1 cellular context compared by ENCODE assay signal in genomic region chr17:2137342-2138098, GRCh38.
A peak's percentile ranks its signal among the peaks of the same experiment; 100 is the strongest.
TF ChIP-seq lines count a peak whose summit lies in the region.

No MANE protein-coding gene starts in this region.

TF ChIP-seq in GM12878, 131 proteins besides CTCF, POLR2A, EP300 and RAD21 (continued from another document):
- TF ChIP-seq, protein P1, sequence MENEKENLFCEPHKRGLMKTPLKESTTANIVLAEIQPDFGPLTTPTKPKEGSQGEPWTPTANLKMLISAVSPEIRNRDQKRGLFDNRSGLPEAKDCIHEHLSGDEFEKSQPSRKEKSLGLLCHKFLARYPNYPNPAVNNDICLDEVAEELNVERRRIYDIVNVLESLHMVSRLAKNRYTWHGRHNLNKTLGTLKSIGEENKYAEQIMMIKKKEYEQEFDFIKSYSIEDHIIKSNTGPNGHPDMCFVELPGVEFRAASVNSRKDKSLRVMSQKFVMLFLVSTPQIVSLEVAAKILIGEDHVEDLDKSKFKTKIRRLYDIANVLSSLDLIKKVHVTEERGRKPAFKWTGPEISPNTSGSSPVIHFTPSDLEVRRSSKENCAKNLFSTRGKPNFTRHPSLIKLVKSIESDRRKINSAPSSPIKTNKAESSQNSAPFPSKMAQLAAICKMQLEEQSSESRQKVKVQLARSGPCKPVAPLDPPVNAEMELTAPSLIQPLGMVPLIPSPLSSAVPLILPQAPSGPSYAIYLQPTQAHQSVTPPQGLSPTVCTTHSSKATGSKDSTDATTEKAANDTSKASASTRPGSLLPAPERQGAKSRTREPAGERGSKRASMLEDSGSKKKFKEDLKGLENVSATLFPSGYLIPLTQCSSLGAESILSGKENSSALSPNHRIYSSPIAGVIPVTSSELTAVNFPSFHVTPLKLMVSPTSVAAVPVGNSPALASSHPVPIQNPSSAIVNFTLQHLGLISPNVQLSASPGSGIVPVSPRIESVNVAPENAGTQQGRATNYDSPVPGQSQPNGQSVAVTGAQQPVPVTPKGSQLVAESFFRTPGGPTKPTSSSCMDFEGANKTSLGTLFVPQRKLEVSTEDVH (IDR thresholded peaks at IDR 0.05; ENCODE audit: low read depth, partially characterized antibody): no peak
- no peak for TF ChIP-seq NRF1 (conservative IDR thresholded peaks at IDR 0.05; ENCODE audit: low read depth, low read length)
- TF ChIP-seq ELK1 (IDR thresholded peaks at IDR 0.05; ENCODE audit: low read depth, low read length): no peak
- 0 out of 2 replicates have a peak, but pooled peaks have one; percentile 11 for TF ChIP-seq ATF7 (IDR thresholded peaks at IDR 0.05; ENCODE audit: low read depth)
- TF ChIP-seq, protein P2, sequence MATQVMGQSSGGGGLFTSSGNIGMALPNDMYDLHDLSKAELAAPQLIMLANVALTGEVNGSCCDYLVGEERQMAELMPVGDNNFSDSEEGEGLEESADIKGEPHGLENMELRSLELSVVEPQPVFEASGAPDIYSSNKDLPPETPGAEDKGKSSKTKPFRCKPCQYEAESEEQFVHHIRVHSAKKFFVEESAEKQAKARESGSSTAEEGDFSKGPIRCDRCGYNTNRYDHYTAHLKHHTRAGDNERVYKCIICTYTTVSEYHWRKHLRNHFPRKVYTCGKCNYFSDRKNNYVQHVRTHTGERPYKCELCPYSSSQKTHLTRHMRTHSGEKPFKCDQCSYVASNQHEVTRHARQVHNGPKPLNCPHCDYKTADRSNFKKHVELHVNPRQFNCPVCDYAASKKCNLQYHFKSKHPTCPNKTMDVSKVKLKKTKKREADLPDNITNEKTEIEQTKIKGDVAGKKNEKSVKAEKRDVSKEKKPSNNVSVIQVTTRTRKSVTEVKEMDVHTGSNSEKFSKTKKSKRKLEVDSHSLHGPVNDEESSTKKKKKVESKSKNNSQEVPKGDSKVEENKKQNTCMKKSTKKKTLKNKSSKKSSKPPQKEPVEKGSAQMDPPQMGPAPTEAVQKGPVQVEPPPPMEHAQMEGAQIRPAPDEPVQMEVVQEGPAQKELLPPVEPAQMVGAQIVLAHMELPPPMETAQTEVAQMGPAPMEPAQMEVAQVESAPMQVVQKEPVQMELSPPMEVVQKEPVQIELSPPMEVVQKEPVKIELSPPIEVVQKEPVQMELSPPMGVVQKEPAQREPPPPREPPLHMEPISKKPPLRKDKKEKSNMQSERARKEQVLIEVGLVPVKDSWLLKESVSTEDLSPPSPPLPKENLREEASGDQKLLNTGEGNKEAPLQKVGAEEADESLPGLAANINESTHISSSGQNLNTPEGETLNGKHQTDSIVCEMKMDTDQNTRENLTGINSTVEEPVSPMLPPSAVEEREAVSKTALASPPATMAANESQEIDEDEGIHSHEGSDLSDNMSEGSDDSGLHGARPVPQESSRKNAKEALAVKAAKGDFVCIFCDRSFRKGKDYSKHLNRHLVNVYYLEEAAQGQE (IDR thresholded peaks at IDR 0.05; ENCODE audit: low read depth, low read length): no peak
- TF ChIP-seq ZNF207 (IDR thresholded peaks at IDR 0.05; ENCODE audit: borderline replicate concordance): peak; percentile 11; the same call in 1 of the 2 replicates
- no peak for TF ChIP-seq NR2F1 (conservative IDR thresholded peaks at IDR 0.05)
- TF ChIP-seq, protein P3, sequence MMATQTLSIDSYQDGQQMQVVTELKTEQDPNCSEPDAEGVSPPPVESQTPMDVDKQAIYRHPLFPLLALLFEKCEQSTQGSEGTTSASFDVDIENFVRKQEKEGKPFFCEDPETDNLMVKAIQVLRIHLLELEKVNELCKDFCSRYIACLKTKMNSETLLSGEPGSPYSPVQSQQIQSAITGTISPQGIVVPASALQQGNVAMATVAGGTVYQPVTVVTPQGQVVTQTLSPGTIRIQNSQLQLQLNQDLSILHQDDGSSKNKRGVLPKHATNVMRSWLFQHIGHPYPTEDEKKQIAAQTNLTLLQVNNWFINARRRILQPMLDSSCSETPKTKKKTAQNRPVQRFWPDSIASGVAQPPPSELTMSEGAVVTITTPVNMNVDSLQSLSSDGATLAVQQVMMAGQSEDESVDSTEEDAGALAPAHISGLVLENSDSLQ (IDR thresholded peaks at IDR 0.05): peak; percentile 90
- TF ChIP-seq TCF3 (IDR thresholded peaks at IDR 0.05; ENCODE audit: borderline replicate concordance, insufficient read depth, low read depth, low read length): peak; percentile 75; the same call in 1 of the 2 replicates
- peak; percentile 27 for TF ChIP-seq RELA (IDR thresholded peaks at IDR 0.05; ENCODE audit: borderline replicate concordance, partially characterized antibody)
- TF ChIP-seq SMARCA5 (IDR thresholded peaks at IDR 0.05): peak; percentile 47; the same call in 1 of the 2 replicates
- TF ChIP-seq BCL11A (IDR thresholded peaks at IDR 0.05; ENCODE audit: low read depth, low read length): 0 out of 2 replicates have a peak, but pooled peaks have one; percentile 4
- no peak for TF ChIP-seq WRNIP1 (IDR thresholded peaks at IDR 0.05; ENCODE audit: borderline replicate concordance, low read depth, low read length)
- TF ChIP-seq MLLT1 (IDR thresholded peaks at IDR 0.05): peak; percentile 34; the same call in 1 of the 2 replicates
- TF ChIP-seq IKZF1 (conservative IDR thresholded peaks at IDR 0.05): peak; percentile 31; the same call in 1 of the 2 replicates
- no peak for TF ChIP-seq JUND (IDR thresholded peaks at IDR 0.05; ENCODE audit: low read depth, low read length)
- peak; percentile 38; the same call in 1 of the 2 replicates for TF ChIP-seq JUNB (IDR thresholded peaks at IDR 0.05)
- TF ChIP-seq POU2F2 (IDR thresholded peaks at IDR 0.05; ENCODE audit: borderline replicate concordance, low read depth, low read length): peak; percentile 99
- TF ChIP-seq EED (IDR thresholded peaks at IDR 0.05; ENCODE audit: low read depth): peak; percentile 34; the same call in 1 of the 2 replicates
- TF ChIP-seq, protein P4, sequence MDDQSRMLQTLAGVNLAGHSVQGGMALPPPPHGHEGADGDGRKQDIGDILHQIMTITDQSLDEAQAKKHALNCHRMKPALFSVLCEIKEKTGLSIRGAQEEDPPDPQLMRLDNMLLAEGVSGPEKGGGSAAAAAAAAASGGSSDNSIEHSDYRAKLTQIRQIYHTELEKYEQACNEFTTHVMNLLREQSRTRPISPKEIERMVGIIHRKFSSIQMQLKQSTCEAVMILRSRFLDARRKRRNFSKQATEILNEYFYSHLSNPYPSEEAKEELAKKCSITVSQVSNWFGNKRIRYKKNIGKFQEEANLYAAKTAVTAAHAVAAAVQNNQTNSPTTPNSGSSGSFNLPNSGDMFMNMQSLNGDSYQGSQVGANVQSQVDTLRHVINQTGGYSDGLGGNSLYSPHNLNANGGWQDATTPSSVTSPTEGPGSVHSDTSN (IDR thresholded peaks at IDR 0.05; ENCODE audit: insufficient replicate concordance, low read depth, low read length): peak; percentile 65
- no peak for TF ChIP-seq DPF2 (IDR thresholded peaks at IDR 0.05)
- TF ChIP-seq CHD1 (IDR thresholded peaks at IDR 0.05; ENCODE audit: low read depth, low read length): no peak
- TF ChIP-seq TCF12 (IDR thresholded peaks at IDR 0.05; ENCODE audit: low read depth, low read length): peak; percentile 66; the same call in 1 of the 2 replicates
- peak; percentile 16 for TF ChIP-seq SP1 (IDR thresholded peaks at IDR 0.05; ENCODE audit: low read depth, low read length)
- TF ChIP-seq SPI1 (IDR thresholded peaks at IDR 0.05; ENCODE audit: borderline replicate concordance, insufficient read depth, low read depth, low read length): peak; percentile 67
- TF ChIP-seq BHLHE40 (IDR thresholded peaks at IDR 0.05; ENCODE audit: borderline replicate concordance in 1 of 2, low read depth in 2 of 2, low read length in 1 of 2): peak; percentile 48 to 71; a peak in 2 of 4 replicates
- peak in 1 of 2 experiments; percentile 41; a peak in 1 of 4 replicates for TF ChIP-seq IKZF2 (IDR thresholded peaks at IDR 0.05)
TF ChIP-seq in GM12878: peak in this region for 19.
